9 cellular contexts compared by ENCODE assay signal in genomic region chr3:100072328-100073048, GRCh38. TPM values are rescaled to one million over a fixed set of nuclear protein-coding genes. Genes with fewer than 3 reads are reported as not detected.
DNase-seq lines count a peak whose midpoint lies in the region; ATAC-seq and TF ChIP-seq lines count a peak whose summit lies in the region.
"Had no signal": no experiment of that assay in that cellular context is flagged by ENCODE, and none has a peak within 500 bp of the region (broad histone marks: within the 10 kb centered on the region; RNA-seq: fewer than 3 reads in every experiment).

No MANE protein-coding gene starts in this region.

- no peak overlapping the region for H4K5ac ChIP-seq in mesendoderm (ENCODE audit: low read length)

- no CpG with 5 or more reads among the region's 3 CpGs for WGBS in mesendoderm (ENCODE audit: extremely low coverage, insufficient coverage, low lambda C conversion rate)

- H2AK5ac ChIP-seq in mesendoderm (ENCODE audit: low read length): no peak overlapping the region

- H3K36me3 ChIP-seq in muscle layer of colon (ENCODE audit: insufficient read depth, low read length): no peaks in the 10 kb centered on the region
- no peaks in the 10 kb centered on the region for H3K36me3 ChIP-seq in mesendoderm (ENCODE audit: control insufficient read depth, insufficient read depth, low read length)

- POLR2A ChIA-PET in GM10248 (lab: Yijun Ruan, JAX): no interaction called here

- no peak overlapping the region for H3K4ac ChIP-seq in mesendoderm (ENCODE audit: low read depth, low read length)

- H3K4me2 ChIP-seq in mesendoderm (ENCODE audit: low read length): no peak overlapping the region

- no peak overlapping the region for H3K23ac ChIP-seq in mesendoderm (ENCODE audit: low read length)

- H3K4me1 ChIP-seq in muscle layer of colon (ENCODE audit: insufficient read depth, low read length) (peaks cover 39% of the 10 kb centered on the region), mesendoderm (ENCODE audit: control insufficient read depth, low read depth, low read length) (peaks cover 5% of the 10 kb centered on the region)

- in situ Hi-C loops in GM13976 (cut with MboI; ENCODE audit: low sequenced_read_pairs, unreplicated experiment): no loop called here

- H3K27ac ChIP-seq in muscle layer of colon (ENCODE audit: low read depth, low read length): peak overlapping the region; percentile 50
- H3K27ac ChIP-seq in mesendoderm (ENCODE audit: low read depth, low read length): no peak overlapping the region

- H3K56ac ChIP-seq in mesendoderm (ENCODE audit: low read length): no peak overlapping the region

- H2BK5ac ChIP-seq in mesendoderm (ENCODE audit: low read length): no peak overlapping the region

- TF ChIP-seq CTCF in GM13976 (IDR thresholded peaks at IDR 0.05; ENCODE audit: borderline replicate concordance, control extremely low read depth, extremely low read depth, insufficient read depth, missing control alignments): no peak
- no peak for TF ChIP-seq CTCF in GM10248 (IDR thresholded peaks at IDR 0.05; ENCODE audit: control extremely low read depth, extremely low read depth, low read depth, missing control alignments)

- CTCF ChIA-PET in GM10248 (lab: Yijun Ruan, JAX): interaction anchor here (1.0 to 2.1 kb wide), 10 partner anchors 8 to 206 kb away, joined by 3 to 15 read pairs (median 4); no protein-coding TSS in a partner anchor

- no peak overlapping the region for H2BK15ac ChIP-seq in mesendoderm (replicated peaks; ENCODE audit: low read depth)

- H4K8ac ChIP-seq in mesendoderm (ENCODE audit: low read depth, low read length): no peak overlapping the region

- no peak overlapping the region for H3K18ac ChIP-seq in mesendoderm (ENCODE audit: low read length)

- no peak overlapping the region for H3K4me3 ChIP-seq in muscle layer of colon (ENCODE audit: low read depth in 1 of 2, low read length in 2 of 2)
- no peak overlapping the region for H3K4me3 ChIP-seq in mesendoderm (ENCODE audit: low read length)

- ATAC-seq in HG02623 (IDR thresholded peaks at IDR 0.05; ENCODE audit: unreplicated experiment) (peak; percentile 50), GM21360 (IDR thresholded peaks at IDR 0.05; ENCODE audit: unreplicated experiment) (no peak), GM19324 (IDR thresholded peaks at IDR 0.05; ENCODE audit: low FRiP score, unreplicated experiment) (no peak)

- no peaks in the 10 kb centered on the region for H3K79me1 ChIP-seq in mesendoderm (ENCODE audit: low read length)

- no peaks in the 10 kb centered on the region for H3K79me2 ChIP-seq in mesendoderm (ENCODE audit: control insufficient read depth, insufficient read depth, low read length)

- no peak overlapping the region for H3K9ac ChIP-seq in muscle layer of colon (ENCODE audit: low read length)
- no peak overlapping the region for H3K9ac ChIP-seq in mesendoderm (ENCODE audit: low read length)

- H3K9me3 ChIP-seq in muscle layer of colon (ENCODE audit: low read length): no peaks in the 10 kb centered on the region

- H2BK120ac ChIP-seq in mesendoderm (ENCODE audit: low read depth, low read length): no peak overlapping the region

- H3K27me3 ChIP-seq in muscle layer of colon (ENCODE audit: control insufficient read depth in 1 of 2, insufficient read depth in 2 of 2, low read length in 2 of 2): no peaks in the 10 kb centered on the region
- no peaks in the 10 kb centered on the region for H3K27me3 ChIP-seq in mesendoderm (ENCODE audit: insufficient read depth, low read length, poor library complexity)

- peak; percentile 37 for DNase-seq in GM13976 (ENCODE audit: low spot score)
- DNase-seq in SKM-1 (lab: John Stamatoyannopoulos, UW; ENCODE audit: unreplicated experiment): peak; percentile 86
- DNase-seq in mesendoderm: no peak
- DNase-seq in GM10248 (ENCODE audit: extremely low spot score): no peak
- DNase-seq: NCI-H526 had no signal

RNA-seq across cellular contexts. Expression of gene FILIP1L, which starts 41.8 kb away (rescaled TPM):
- 1.7 TPM for polyA plus RNA-seq in mesendoderm (2013, experiment 1 of 2)
- polyA plus RNA-seq in mesendoderm (2013, experiment 2 of 2): 1.5 TPM

Comparison
In these comparisons a context has a peak if more than half of its experiments do, and no peak if none do; other contexts are left out.
1. DNase-seq: peak in GM13976 (single experiment) and SKM-1 (single experiment); none in mesendoderm (single experiment) and GM10248 (single experiment).